In genomic region chr7:157138101-157138423, GRCh38 we compare ENCODE assay signal across 8 cellular contexts. TPM values are rescaled to one million over a fixed set of nuclear protein-coding genes. Genes with fewer than 3 reads are reported as not detected.
DNase-seq lines count a peak whose midpoint lies in the region; ATAC-seq and TF ChIP-seq lines count a peak whose summit lies in the region.

No MANE protein-coding gene starts in this region.

- CTCF ChIA-PET in activated CD4-positive, alpha-beta memory T cell treated with anti-CD3 and anti-CD28 coated beads for 36 hours (lab: Charles Lee): interaction anchor here (1.1 to 1.4 kb wide), 4 partner anchors 136 to 201 kb away, joined by 3 to 5 read pairs (median 4); partner anchors contain the start of gene NOM1

- H4K91ac ChIP-seq in H9 (ENCODE audit: insufficient read length, low read depth, low read length): no peak overlapping the region

- peak overlapping the region; percentile 98 for H3K18ac ChIP-seq in H9 (ENCODE audit: insufficient read length, low read depth, low read length)

- H4K20me1 ChIP-seq in H9 (ENCODE audit: control insufficient read depth, insufficient read depth, insufficient read length): no peaks in the 10 kb centered on the region

- H3K4ac ChIP-seq in H9 (ENCODE audit: low read depth, low read length): no peak overlapping the region

- peaks cover 35% of the 10 kb centered on the region for H3K79me2 ChIP-seq in H9 (ENCODE audit: insufficient read depth, low read length)

- peaks cover 22 to 24% of the 10 kb centered on the region in 2 experiments for H3K4me1 Mint-ChIP-seq in H9
- peaks cover 32% of the 10 kb centered on the region for H3K4me1 Mint-ChIP-seq in activated CD4-positive, alpha-beta memory T cell treated with anti-CD3 and anti-CD28 coated beads for 36 hours (ENCODE audit: low read depth)
- peaks cover 33% of the 10 kb centered on the region for H3K4me1 Mint-ChIP-seq in stimulated activated effector memory CD8-positive, alpha-beta T cell treated with anti-CD3 and anti-CD28 coated beads, Interleukin-12 subunit alpha, Interleukin-12 subunit beta, amount 100 ng/mL, for 72 hours

- DNase-seq in H9 (no peak), iPS DF 6.9 (ENCODE audit: low read depth, low spot score) (no peak), NCI-H2107 treated with DMSO at 0.1 percent for 48 hours (lab: John Stamatoyannopoulos, UW; ENCODE audit: unreplicated experiment) (no peak), ecto neural progenitor cell (ENCODE audit: low spot score) (no peak), GM19238 (ENCODE audit: insufficient read length, low spot score) (no peak)
- no peak for DNase-seq in activated CD4-positive, alpha-beta memory T cell treated with anti-CD3 and anti-CD28 coated beads for 36 hours
- no peak for DNase-seq in stimulated activated effector memory CD8-positive, alpha-beta T cell treated with anti-CD3 and anti-CD28 coated beads, Interleukin-12 subunit alpha, Interleukin-12 subunit beta, amount 100 ng/mL, for 72 hours (ENCODE audit: low spot score in 2 of 2)

- no peak overlapping the region for H2BK20ac ChIP-seq in H9 (ENCODE audit: low read depth, low read length, poor library complexity, severe bottlenecking)

- H3T11ph ChIP-seq in H9 (ENCODE audit: low read length): no peak overlapping the region

- no peak overlapping the region for H2AK5ac ChIP-seq in H9 (ENCODE audit: insufficient read length, low read length)

- H3K36me3 ChIP-seq in iPS DF 6.9 (ENCODE audit: control insufficient read depth, insufficient read depth, low read length): 0 out of 2 replicates have a peak, but pooled peaks cover 2% of the 10 kb centered on the region

- H3K27ac ChIP-seq in H9 (ENCODE audit: insufficient read length, low read depth, low read length): no peak overlapping the region
- H3K27ac ChIP-seq in iPS DF 6.9 (ENCODE audit: low read length): no peak overlapping the region

- H3K36me3 Mint-ChIP-seq in H9 (ENCODE audit: insufficient read depth in 1 of 3, low read depth in 3 of 3): peaks cover 13 to 28% (median 24%) of the 10 kb centered on the region in 3 experiments; a peak in 6 of 7 replicates
- peaks cover 25% of the 10 kb centered on the region for H3K36me3 Mint-ChIP-seq in activated CD4-positive, alpha-beta memory T cell treated with anti-CD3 and anti-CD28 coated beads for 36 hours
- H3K36me3 Mint-ChIP-seq in stimulated activated effector memory CD8-positive, alpha-beta T cell treated with anti-CD3 and anti-CD28 coated beads, Interleukin-12 subunit alpha, Interleukin-12 subunit beta, amount 100 ng/mL, for 72 hours: peaks cover 35% of the 10 kb centered on the region

- TF ChIP-seq CTCF in H9 (conservative IDR thresholded peaks at IDR 0.05): no peak

- peak overlapping the region; percentile 62 to 76 for H3K4me3 Mint-ChIP-seq in H9
- peak overlapping the region; percentile 79 for H3K4me3 Mint-ChIP-seq in activated CD4-positive, alpha-beta memory T cell treated with anti-CD3 and anti-CD28 coated beads for 36 hours
- peak overlapping the region; percentile 72 for H3K4me3 Mint-ChIP-seq in stimulated activated effector memory CD8-positive, alpha-beta T cell treated with anti-CD3 and anti-CD28 coated beads, Interleukin-12 subunit alpha, Interleukin-12 subunit beta, amount 100 ng/mL, for 72 hours

- H2BK5ac ChIP-seq in H9 (ENCODE audit: insufficient read length, low read length): no peak overlapping the region

- no peak for ATAC-seq in stimulated activated effector memory CD8-positive, alpha-beta T cell treated with anti-CD3 and anti-CD28 coated beads, Interleukin-12 subunit alpha, Interleukin-12 subunit beta, amount 100 ng/mL, for 72 hours
- no peak for ATAC-seq in HG03342 (IDR thresholded peaks at IDR 0.05; ENCODE audit: unreplicated experiment)

- H3K4me1 ChIP-seq in H9 (ENCODE audit: insufficient read depth, low read length) (peaks cover 8% of the 10 kb centered on the region; the same call in 1 of the 2 replicates), iPS DF 6.9 (ENCODE audit: control insufficient read depth, insufficient read depth, low read length) (no peaks in the 10 kb centered on the region)

- no peak overlapping the region for H2BK120ac ChIP-seq in H9 (ENCODE audit: low read depth, low read length, poor library complexity, severe bottlenecking)

- intact Hi-C loops in activated CD4-positive, alpha-beta memory T cell treated with anti-CD3 and anti-CD28 coated beads for 36 hours (cut with micrococcal nuclease): loop anchor here (1.0 to 10.0 kb wide), 6 partner anchors 126 to 1493 kb away; partner anchors contain the start of genes DNAJB6, LMBR1, MNX1 and NOM1

- POLR2A ChIA-PET in activated CD4-positive, alpha-beta memory T cell treated with anti-CD3 and anti-CD28 coated beads for 36 hours (lab: Charles Lee): interaction anchor here (1.0 kb wide), 1 partner anchor 245 kb away, joined by 3 read pairs; the partner anchor contains the start of gene LMBR1

- H3K23me2 ChIP-seq in H9 (ENCODE audit: insufficient read length, low read depth, low read length, poor library complexity, severe bottlenecking): peaks cover 14% of the 10 kb centered on the region

- H3K56ac ChIP-seq in H9 (ENCODE audit: insufficient read length, low read depth, low read length): no peak overlapping the region

- WGBS in H9 (ENCODE audit: extremely low coverage, insufficient read length, low lambda C conversion rate): no CpG with 5 or more reads among the region's 5 CpGs
- no CpG with 5 or more reads among the region's 5 CpGs for WGBS in iPS DF 6.9 (ENCODE audit: insufficient coverage, insufficient read length)

- peak overlapping the region in 1 of 3 experiments; percentile 18; a peak in 1 of 7 replicates for H3K27ac Mint-ChIP-seq in H9
- peak overlapping the region; percentile 91 for H3K27ac Mint-ChIP-seq in activated CD4-positive, alpha-beta memory T cell treated with anti-CD3 and anti-CD28 coated beads for 36 hours
- peak overlapping the region; percentile 81 for H3K27ac Mint-ChIP-seq in stimulated activated effector memory CD8-positive, alpha-beta T cell treated with anti-CD3 and anti-CD28 coated beads, Interleukin-12 subunit alpha, Interleukin-12 subunit beta, amount 100 ng/mL, for 72 hours

- H3K9me3 ChIP-seq in H9 (ENCODE audit: control insufficient read depth, low read depth, low read length): no peaks in the 10 kb centered on the region
- H3K9me3 ChIP-seq in iPS DF 6.9 (ENCODE audit: control insufficient read depth, insufficient read depth, low read length): no peaks in the 10 kb centered on the region

- no peaks in the 10 kb centered on the region for H3K9me3 Mint-ChIP-seq in H9
- H3K9me3 Mint-ChIP-seq in activated CD4-positive, alpha-beta memory T cell treated with anti-CD3 and anti-CD28 coated beads for 36 hours: no peaks in the 10 kb centered on the region
- no peaks in the 10 kb centered on the region for H3K9me3 Mint-ChIP-seq in stimulated activated effector memory CD8-positive, alpha-beta T cell treated with anti-CD3 and anti-CD28 coated beads, Interleukin-12 subunit alpha, Interleukin-12 subunit beta, amount 100 ng/mL, for 72 hours

- no peak overlapping the region for H4K5ac ChIP-seq in H9 (ENCODE audit: insufficient read length, low read depth, low read length)

- H3K27me3 ChIP-seq in H9 (ENCODE audit: insufficient read depth, low read length) (no peaks in the 10 kb centered on the region), iPS DF 6.9 (ENCODE audit: control insufficient read depth, insufficient read depth, low read length) (no peaks in the 10 kb centered on the region)

- H3K14ac ChIP-seq in H9 (ENCODE audit: insufficient read depth, low read length): no peak overlapping the region

- H3K23ac ChIP-seq in H9 (ENCODE audit: insufficient read length, low read depth, low read length): no peak overlapping the region

- H2AFZ ChIP-seq in H9 (ENCODE audit: low read length): no peak overlapping the region

- peaks cover 7% of the 10 kb centered on the region for H3K27me3 Mint-ChIP-seq in H9 (ENCODE audit: low read depth)
- no peaks in the 10 kb centered on the region for H3K27me3 Mint-ChIP-seq in activated CD4-positive, alpha-beta memory T cell treated with anti-CD3 and anti-CD28 coated beads for 36 hours

- peak overlapping the region; percentile 59 for H3K9ac ChIP-seq in H9 (ENCODE audit: extremely low read depth, insufficient read length, low read length)

- H4K8ac ChIP-seq in H9 (replicated peaks; ENCODE audit: insufficient read length, low read depth, low read length): no peak overlapping the region

- peaks cover 8% of the 10 kb centered on the region for H3K79me1 ChIP-seq in H9 (ENCODE audit: insufficient read depth, low read depth, low read length, poor library complexity, severe bottlenecking)

- H2BK15ac ChIP-seq in H9 (ENCODE audit: low read depth, low read length): no peak overlapping the region

- H3K4me3 ChIP-seq in iPS DF 6.9 (ENCODE audit: low read length): peak overlapping the region; percentile 70; the same call in 1 of the 2 replicates

- no peak overlapping the region for H2BK12ac ChIP-seq in H9 (ENCODE audit: insufficient read length, low read depth, low read length)

- H3K4me2 ChIP-seq in H9 (ENCODE audit: insufficient read depth, insufficient read length, low read length): peak overlapping the region; percentile 66

RNA-seq across cellular contexts. Expression of gene UBE3C, which starts 0.7 kb away (rescaled TPM):
- 59.4 and 63.3 TPM in 2 replicates for total RNA-seq in H9 (2021)
- 10 to 100 TPM; 59.8 to 59.9 TPM for total RNA-seq in activated CD4-positive, alpha-beta memory T cell treated with anti-CD3 and anti-CD28 coated beads for 36 hours
